ENCODE assay signal across 8 cellular contexts in genomic region chr16:77211880-77212735, GRCh38. TPM values are rescaled to one million over a fixed set of nuclear protein-coding genes. Genes with fewer than 3 reads are reported as not detected.
DNase-seq lines count a peak whose midpoint lies in the region; ATAC-seq, FAIRE-seq and TF ChIP-seq lines count a peak whose summit lies in the region.

No MANE protein-coding gene starts in this region.

- FAIRE-seq in endothelial cell of umbilical vein (lab: Jason Lieb, UNC) = peak; percentile 53

- intact Hi-C loops in endothelial cell of umbilical vein (cut with micrococcal nuclease) = loop anchor here (1.0 to 2.0 kb wide), 2 partner anchors 21 to 23 kb away; partner anchors contain the start of gene MON1B

- dilution Hi-C loops in endothelial cell of umbilical vein (cut with MboI; ENCODE audit: extremely low pct_ligation_motif_present, low sequenced_read_pairs) = no loop called here

- peak overlapping the region; percentile 96 for H2AFZ ChIP-seq in endothelial cell of umbilical vein (ENCODE audit: low read depth, low read length)

- peak overlapping the region; percentile 80 to 89 (median 84) for H3K4me3 Mint-ChIP-seq in nephron

- no peaks in the 10 kb centered on the region for H3K9me3 Mint-ChIP-seq in nephron

- TF ChIP-seq CTCF in AG10803 (conservative IDR thresholded peaks at IDR 0.05; ENCODE audit: low read length) (no peak), endothelial cell of umbilical vein (IDR thresholded peaks at IDR 0.05; ENCODE audit: extremely low read depth in 1 of 2, insufficient read depth in 1 of 2, low read depth in 1 of 2, low read length in 2 of 2) (no peak), nephron (IDR thresholded peaks at IDR 0.05; ENCODE audit: unreplicated experiment in 3 of 3) (no peak)

- no peaks in the 10 kb centered on the region for H4K20me1 ChIP-seq in endothelial cell of umbilical vein (replicated peaks; ENCODE audit: control insufficient read depth, extremely low read depth, insufficient read depth, low read length)

- CTCF ChIA-PET in endothelial cell of umbilical vein (lab: Charles Lee) = interaction anchor here (0.7 to 1.5 kb wide), 3 partner anchors 11 to 372 kb away, joined by 4 to 6 read pairs (median 4); no protein-coding TSS in a partner anchor

- H3K27ac ChIP-seq in endothelial cell of umbilical vein (ENCODE audit: insufficient read depth, low read depth, low read length) (peak overlapping the region; percentile 48), subcutaneous abdominal adipose tissue (ENCODE audit: low read depth, low read length) (no peak overlapping the region)

- H3K36me3 ChIP-seq in endothelial cell of umbilical vein (ENCODE audit: control insufficient read depth in 2 of 2, extremely low read depth in 1 of 2, insufficient read depth in 2 of 2, low read length in 2 of 2) = no peaks in the 10 kb centered on the region
- H3K36me3 ChIP-seq in subcutaneous abdominal adipose tissue (ENCODE audit: control insufficient read depth in 5 of 5, insufficient read depth in 5 of 5, low read length in 5 of 5) = no peaks in the 10 kb centered on the region

- H3K4me2 ChIP-seq in endothelial cell of umbilical vein (ENCODE audit: insufficient read depth, low read length) = peak overlapping the region; percentile 37

- peak overlapping the region; percentile 47 for H3K4me3 ChIP-seq in AG10803 (ENCODE audit: low read length)
- peak overlapping the region; percentile 43 to 70 (median 57) for H3K4me3 ChIP-seq in endothelial cell of umbilical vein (replicated peaks in 1 of 3; ENCODE audit: insufficient read depth in 1 of 3, low read depth in 1 of 3, low read length in 3 of 3)
- peak overlapping the region in 4 of 5 donors; percentile 67 to 77 (median 71) for H3K4me3 ChIP-seq in subcutaneous abdominal adipose tissue (ENCODE audit: low read depth in 1 of 5, low read length in 5 of 5)

- DNase-seq in AG10803 (ENCODE audit: low read depth) (no peak), NCI-H526 (lab: John Stamatoyannopoulos, UW) (peak; percentile 65 to 87), endothelial cell of umbilical vein (ENCODE audit: low read depth, low spot score) (peak; percentile 48)
- DNase-seq in activated CD8-positive, alpha-beta memory T cell treated with anti-CD3 and anti-CD28 coated beads for 24 hours = peak; percentile 87

- peaks cover 4% of the 10 kb centered on the region for H3K27me3 Mint-ChIP-seq in nephron (ENCODE audit: low read depth)

- H3K9me1 ChIP-seq in endothelial cell of umbilical vein (replicated peaks; ENCODE audit: control insufficient read depth, extremely low read depth, insufficient read depth, low read length) = no peaks in the 10 kb centered on the region

- H3K9me3 ChIP-seq in endothelial cell of umbilical vein (replicated peaks; ENCODE audit: control insufficient read depth, insufficient read depth, low read length) = no peaks in the 10 kb centered on the region
- H3K9me3 ChIP-seq in subcutaneous abdominal adipose tissue (ENCODE audit: control insufficient read depth in 5 of 5, low read length in 5 of 5) = no peaks in the 10 kb centered on the region

- no peaks in the 10 kb centered on the region for H3K79me2 ChIP-seq in endothelial cell of umbilical vein (ENCODE audit: control insufficient read depth, insufficient read depth, low read length)

- peaks cover 7% of the 10 kb centered on the region for H3K4me1 Mint-ChIP-seq in nephron

- no peaks in the 10 kb centered on the region for H3K36me3 Mint-ChIP-seq in nephron (ENCODE audit: low read depth)

- peak; percentile 46 for ATAC-seq in GM19043 (IDR thresholded peaks at IDR 0.05; ENCODE audit: low read depth, unreplicated experiment)
- peak; percentile 73 for ATAC-seq in HG03280 (IDR thresholded peaks at IDR 0.05; ENCODE audit: unreplicated experiment)

- TSS peak; percentile 54 for BruUV-seq in endothelial cell of umbilical vein (replicated peaks; lab: Mats Ljungman, UMichigan)

- TF ChIP-seq POLR2A in endothelial cell of umbilical vein (IDR thresholded peaks at IDR 0.05; ENCODE audit: low read depth, low read length) = no peak

- H3K9ac ChIP-seq in endothelial cell of umbilical vein (replicated peaks; ENCODE audit: extremely low read depth, insufficient read depth, low read length) (peak overlapping the region; percentile 91), subcutaneous abdominal adipose tissue (ENCODE audit: low read length in 5 of 5) (peak overlapping the region in 4 of 5 donors; percentile 40 to 75 (median 70))

- POLR2A ChIA-PET in endothelial cell of umbilical vein (lab: Charles Lee) = no interaction called here

- peaks cover 17% of the 10 kb centered on the region for H3K4me1 ChIP-seq in endothelial cell of umbilical vein (ENCODE audit: control insufficient read depth, extremely low read depth, insufficient read depth, low read length)
- H3K4me1 ChIP-seq in subcutaneous abdominal adipose tissue (ENCODE audit: control insufficient read depth in 5 of 5, insufficient read depth in 5 of 5, low read length in 5 of 5) = peaks cover 7 to 29% (median 25%) of the 10 kb centered on the region in 5 donors

- H3K27ac Mint-ChIP-seq in nephron = peak overlapping the region in 2 of 3 experiments; percentile 71 to 76

- H3K27me3 ChIP-seq in endothelial cell of umbilical vein (ENCODE audit: control insufficient read depth in 2 of 2, insufficient read depth in 2 of 2, low read length in 2 of 2) (no peaks in the 10 kb centered on the region), subcutaneous abdominal adipose tissue (ENCODE audit: control insufficient read depth in 5 of 5, insufficient read depth in 4 of 5, low read length in 5 of 5) (no peaks in the 10 kb centered on the region)

TF ChIP-seq in endothelial cell of umbilical vein, 7 proteins besides CTCF, POLR2A, EP300 and RAD21:
- no peak for TF ChIP-seq MYC (IDR thresholded peaks at IDR 0.05; ENCODE audit: low read depth, low read length)
- TF ChIP-seq POLR2AphosphoS5 (IDR thresholded peaks at IDR 0.05; ENCODE audit: insufficient read depth, low read depth, low read length) = peak; percentile 37
- TF ChIP-seq EZH2 (IDR thresholded peaks at IDR 0.05; ENCODE audit: borderline replicate concordance, low read depth, low read length, severe bottlenecking) = no peak
- no peak for TF ChIP-seq MAX (IDR thresholded peaks at IDR 0.05; ENCODE audit: insufficient read depth, insufficient read length)
- TF ChIP-seq GATA2 (IDR thresholded peaks at IDR 0.05; ENCODE audit: insufficient read depth, insufficient read length, low read depth, low read length) = no peak
- no peak for TF ChIP-seq FOS (IDR thresholded peaks at IDR 0.05; ENCODE audit: borderline replicate concordance, insufficient read depth, low read length)

RNA-seq across cellular contexts. Expression of gene SYCE1L, which starts 12.9 kb away (rescaled TPM):
- 13.7 and 28.6 TPM in 2 replicates for total RNA-seq in endothelial cell of umbilical vein
- 6.8 and 16.1 TPM in 2 replicates for polyA plus RNA-seq in endothelial cell of umbilical vein
- polyA plus RNA-seq in endothelial cell of umbilical vein (2011; cell fraction: cytosol; rRNA removed) = 0.49 and 1.5 TPM in 2 replicates
- 3.3 and 4.1 TPM in 2 replicates for polyA plus RNA-seq in endothelial cell of umbilical vein (2011; cell fraction: nucleus; rRNA removed)
- polyA plus RNA-seq in endothelial cell of umbilical vein (2012) = 0.99 and 6.3 TPM in 2 replicates
- 0.57 TPM in 1 of 2 replicates, not detected in the other for polyA minus RNA-seq in endothelial cell of umbilical vein
- not detected for polyA minus RNA-seq in endothelial cell of umbilical vein (2011; cell fraction: cytosol; rRNA and poly(A)+ RNA removed)
- 0.91 and 1.1 TPM in 2 replicates for polyA minus RNA-seq in endothelial cell of umbilical vein (2011; cell fraction: nucleus; rRNA and poly(A)+ RNA removed)

RNA-seq across cellular contexts. Expression of gene MON1B, which starts 21.1 kb away (rescaled TPM):
- 50.1 and 57.0 TPM in 2 replicates for total RNA-seq in endothelial cell of umbilical vein
- polyA plus RNA-seq in endothelial cell of umbilical vein = 35.8 and 37.6 TPM in 2 replicates
- 18.3 and 22.9 TPM in 2 replicates for polyA plus RNA-seq in endothelial cell of umbilical vein (2011; cell fraction: cytosol; rRNA removed)
- polyA plus RNA-seq in endothelial cell of umbilical vein (2011; cell fraction: nucleus; rRNA removed) = 59.1 and 61.0 TPM in 2 replicates
- 24.1 and 26.7 TPM in 2 replicates for polyA plus RNA-seq in endothelial cell of umbilical vein (2012)
- 22.3 and 26.8 TPM in 2 replicates for polyA minus RNA-seq in endothelial cell of umbilical vein
- polyA minus RNA-seq in endothelial cell of umbilical vein (2011; cell fraction: cytosol; rRNA and poly(A)+ RNA removed) = 11.0 TPM
- 17.9 and 18.7 TPM in 2 replicates for polyA minus RNA-seq in endothelial cell of umbilical vein (2011; cell fraction: nucleus; rRNA and poly(A)+ RNA removed)
